11 cellular contexts compared by ENCODE assay signal in the genomic region with DNA sequence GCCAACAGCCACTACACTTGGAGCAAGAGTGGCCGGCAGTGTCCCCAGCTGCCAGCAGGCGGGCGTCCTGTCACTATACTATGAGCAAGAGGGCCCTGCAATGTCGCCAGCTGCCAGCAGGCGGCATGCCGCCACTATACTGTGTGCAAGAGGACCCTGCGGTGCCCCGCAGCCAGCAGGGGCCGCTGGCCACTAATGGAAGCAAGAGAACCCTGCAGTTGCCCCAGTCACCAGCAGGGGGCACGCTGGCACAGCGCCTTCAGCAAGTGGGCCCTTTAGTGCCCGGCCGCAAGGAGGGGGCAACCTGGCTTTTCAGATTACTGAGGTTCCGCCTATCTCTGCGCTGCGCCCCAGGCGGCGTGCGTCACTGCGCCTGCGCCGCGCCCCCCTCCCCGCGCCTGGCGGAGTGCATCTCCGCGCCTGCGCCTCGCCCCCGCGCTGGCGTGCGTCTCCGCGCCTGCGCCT. TPM values are rescaled to one million over a fixed set of nuclear protein-coding genes. Genes with fewer than 3 reads are reported as not detected.
DNase-seq lines count a peak whose midpoint lies in the region; ATAC-seq, FAIRE-seq and TF ChIP-seq lines count a peak whose summit lies in the region.
"Not testable (repeated sequence)": the region's sequence is repeated elsewhere in the genome, so short reads cannot be mapped to it uniquely, and the experiment has no call there.
"Had no signal": no experiment of that assay in that cellular context is flagged by ENCODE, and none has a peak within 500 bp of the region (broad histone marks: within the 10 kb centered on the region; RNA-seq: fewer than 3 reads in every experiment).

No MANE protein-coding gene starts in this region.

- not testable (repeated sequence) for H3K27ac ChIP-seq in WERI-Rb-1; K562 (ENCODE audit: extremely low read depth, low read depth, low read length); gastroesophageal sphincter

- not testable (repeated sequence) for TF ChIP-seq POLR2A in K562 (conservative IDR thresholded peaks at IDR 0.05); gastroesophageal sphincter (IDR thresholded peaks at IDR 0.05)

- H3K27me3 Mint-ChIP-seq in natural killer cell (ENCODE audit: low read depth in 2 of 2); stimulated activated naive B cell treated with anti-CD40 and anti-IgM and Interleukin-4, amounts not matched to agents 10 μg/mL and 1 μg/mL and 100 μg/mL, for 72 hours: not testable (repeated sequence)

- not testable (repeated sequence) for BruUV-seq in K562 (replicated peaks; lab: Mats Ljungman, UMichigan)

- POLR2A ChIA-PET in K562 (lab: Yijun Ruan, JAX): not testable (repeated sequence)

- not testable (repeated sequence) for H3K4me1 ChIP-seq in K562 (replicated peaks in 1 of 2; ENCODE audit: control insufficient read depth in 2 of 2, insufficient read depth in 2 of 2, low read length in 2 of 2); gastroesophageal sphincter

- H3K79me2 ChIP-seq in K562 (ENCODE audit: control insufficient read depth, insufficient read depth, low read length): not testable (repeated sequence)

- not testable (repeated sequence) for H3K36me3 Mint-ChIP-seq in natural killer cell; stimulated activated naive B cell treated with anti-CD40 and anti-IgM and Interleukin-4, amounts not matched to agents 10 μg/mL and 1 μg/mL and 100 μg/mL, for 72 hours

- H3K4me3 ChIP-seq in GM08714 (ENCODE audit: low read length): peak overlapping the region; percentile 11; the same call in 1 of the 2 replicates
- H3K4me3 ChIP-seq in WERI-Rb-1 (ENCODE audit: low read depth, low read length); K562; gastroesophageal sphincter: not testable (repeated sequence)

- H3K9me3 Mint-ChIP-seq in natural killer cell; stimulated activated naive B cell treated with anti-CD40 and anti-IgM and Interleukin-4, amounts not matched to agents 10 μg/mL and 1 μg/mL and 100 μg/mL, for 72 hours: not testable (repeated sequence)

- not testable (repeated sequence) for H3K4me2 ChIP-seq in K562 (ENCODE audit: insufficient read depth, low read length)

- H3K4me3 Mint-ChIP-seq in natural killer cell; stimulated activated naive B cell treated with anti-CD40 and anti-IgM and Interleukin-4, amounts not matched to agents 10 μg/mL and 1 μg/mL and 100 μg/mL, for 72 hours: not testable (repeated sequence)

- TF ChIP-seq EP300 in K562 (IDR thresholded peaks at IDR 0.05; ENCODE audit: low read length); gastroesophageal sphincter (IDR thresholded peaks at IDR 0.05): not testable (repeated sequence)

- FAIRE-seq in K562 (lab: Jason Lieb, UNC): not testable (repeated sequence)

- H2AFZ ChIP-seq in K562 (ENCODE audit: low read depth, low read length): not testable (repeated sequence)

- ATAC-seq in GM21619 (IDR thresholded peaks at IDR 0.05; ENCODE audit: unreplicated experiment) (peak; percentile 50), HG03565 (IDR thresholded peaks at IDR 0.05; ENCODE audit: unreplicated experiment) (peak; percentile 39), gastroesophageal sphincter (peak; percentile 28), natural killer cell (peak in 1 of 3 donors; percentile 60)
- not testable (repeated sequence) for ATAC-seq in K562
- peak in 1 of 2 donors; percentile 7 for ATAC-seq in stimulated activated naive B cell treated with anti-CD40 and anti-IgM and Interleukin-4, amounts not matched to agents 10 μg/mL and 1 μg/mL and 100 μg/mL, for 72 hours (replicated peaks)

- CTCF ChIA-PET in K562 (lab: Yijun Ruan, JAX; ENCODE audit: low intra/inter-chr PET ratio): not testable (repeated sequence)

- not testable (repeated sequence) for H3K4me1 Mint-ChIP-seq in natural killer cell; stimulated activated naive B cell treated with anti-CD40 and anti-IgM and Interleukin-4, amounts not matched to agents 10 μg/mL and 1 μg/mL and 100 μg/mL, for 72 hours

- not testable (repeated sequence) for H3K27ac Mint-ChIP-seq in natural killer cell; stimulated activated naive B cell treated with anti-CD40 and anti-IgM and Interleukin-4, amounts not matched to agents 10 μg/mL and 1 μg/mL and 100 μg/mL, for 72 hours

- peak; percentile 65 for DNase-seq in WERI-Rb-1
- not testable (repeated sequence) for DNase-seq in K562 (ENCODE audit: extremely low read depth in 1 of 4, low spot score in 3 of 4)
- DNase-seq in natural killer cell: peak; percentile 27
- peak; percentile 27 for DNase-seq in stimulated activated naive B cell treated with anti-CD40 and anti-IgM and Interleukin-4, amounts not matched to agents 10 μg/mL and 1 μg/mL and 100 μg/mL, for 72 hours

- not testable (repeated sequence) for H3K9ac ChIP-seq in K562 (ENCODE audit: insufficient read depth in 1 of 2, low read depth in 2 of 2, low read length in 2 of 2)

- not testable (repeated sequence) for H4K20me1 ChIP-seq in K562 (replicated peaks; ENCODE audit: control insufficient read depth, insufficient read depth, low read length)

- intact Hi-C loops in K562 (cut with micrococcal nuclease); natural killer cell (cut with micrococcal nuclease): not testable (repeated sequence)

- WGBS in K562 (ENCODE audit: insufficient coverage, low coverage, missing lambda C conversion rate): 59% methylated on average over 9 of the region's 37 CpGs
- no CpG with 5 or more reads among the region's 37 CpGs for WGBS in gastroesophageal sphincter (ENCODE audit: low coverage in 1 of 2), 2 donors

- H3K9me3 ChIP-seq in WERI-Rb-1 (ENCODE audit: severe bottlenecking); K562 (replicated peaks; ENCODE audit: control insufficient read depth, insufficient read depth, low read depth, low read length); gastroesophageal sphincter: not testable (repeated sequence)

- not testable (repeated sequence) for H3K27me3 ChIP-seq in WERI-Rb-1 (ENCODE audit: insufficient read depth, low read depth, severe bottlenecking); K562 (ENCODE audit: control insufficient read depth in 2 of 2, insufficient read depth in 2 of 2, low read length in 2 of 2); gastroesophageal sphincter

- in situ Hi-C loops in K562 (cut with MboI): not testable (repeated sequence)

- TF ChIP-seq CTCF in WERI-Rb-1 (IDR thresholded peaks at IDR 0.05; ENCODE audit: low read depth, low read length) (peak; percentile 26; the same call in 1 of the 2 replicates), K562 (IDR thresholded peaks at IDR 0.05 in 2 of 3, conservative IDR thresholded peaks at IDR 0.05 in 1 of 3; ENCODE audit: insufficient read depth in 2 of 3, low read depth in 1 of 3, low read length in 3 of 3) (peak in 2 of 3 experiments; percentile 5 to 55; a peak in 2 of 6 replicates), natural killer cell (IDR thresholded peaks at IDR 0.05) (peak; percentile 17)
- TF ChIP-seq CTCF in gastroesophageal sphincter (IDR thresholded peaks at IDR 0.05): not testable (repeated sequence)

- H3K9me1 ChIP-seq in K562 (ENCODE audit: control insufficient read depth, insufficient read depth, low read length): not testable (repeated sequence)

- TF ChIP-seq RAD21 in K562 (CRISPR knock-in tag; conservative IDR thresholded peaks at IDR 0.05 in 1 of 2, IDR thresholded peaks at IDR 0.05 in 1 of 2): not testable (repeated sequence)

- not testable (repeated sequence) for H3K36me3 ChIP-seq in WERI-Rb-1; K562 (ENCODE audit: control insufficient read depth, insufficient read depth, low read length); gastroesophageal sphincter

RNA-seq across cellular contexts. Expression of a gene that starts 53.0 kb away (rescaled TPM):
- not detected in 2 replicates for total RNA-seq in K562 (2011; cell fraction: chromatin; rRNA removed; ENCODE audit: low replicate concordance)
- total RNA-seq in K562 (2011; cell fraction: nucleolus; rRNA removed): not detected in 2 replicates
- total RNA-seq in K562 (2011; cell fraction: nucleoplasm; rRNA removed): not detected in 2 replicates
- total RNA-seq in K562 (2014; rRNA removed) (not detected in 2 replicates), K562 (2014; rRNA removed; fragmentation: Illumina TruSeq; extraction: Trizol) (not detected in 2 replicates), K562 (2015; rRNA removed; fragmentation: Illumina TruSeq; extraction: Trizol) (not detected in 2 replicates), K562 (2021) (not detected in 2 replicates), gastroesophageal sphincter (not detected), natural killer cell (not detected)
- polyA plus RNA-seq in K562 (2011; rRNA removed) (not detected in 2 replicates), K562 (2014; fragmentation: Illumina TruSeq; extraction: Trizol) (not detected in 2 replicates), K562 (2014; fragmentation: Nextera tagmentation; extraction: Ambion mirVana) (not detected), K562 (2014; rRNA removed) (not detected in 2 replicates)
- polyA plus RNA-seq in K562 (2011; cell fraction: cytosol; rRNA removed): not detected in 2 replicates
- polyA plus RNA-seq in K562 (2011; cell fraction: nucleus; rRNA removed): not detected in 2 replicates
- polyA plus RNA-seq in K562 (2012): not detected in 2 replicates
- polyA minus RNA-seq in K562 (2011; rRNA and poly(A)+ RNA removed): not detected in 2 replicates
- not detected in 2 replicates for polyA minus RNA-seq in K562 (2011; cell fraction: cytosol; rRNA and poly(A)+ RNA removed)
- polyA minus RNA-seq in K562 (2011; cell fraction: nucleus; rRNA and poly(A)+ RNA removed): not detected in 2 replicates
- total RNA-seq: adrenal gland, lower leg skin, Peyer's patch had no signal
- polyA plus RNA-seq: adrenal gland had no signal

RNA-seq across cellular contexts. Expression of a gene that starts 56.3 kb away (rescaled TPM):
- total RNA-seq in K562 (2011; cell fraction: chromatin; rRNA removed; ENCODE audit: low replicate concordance): not detected in 2 replicates
- total RNA-seq in K562 (2011; cell fraction: nucleolus; rRNA removed): not detected in 2 replicates
- not detected in 2 replicates for total RNA-seq in K562 (2011; cell fraction: nucleoplasm; rRNA removed)
- total RNA-seq in K562 (2014; rRNA removed): not detected in 2 replicates
- not detected in 2 replicates for total RNA-seq in K562 (2014; rRNA removed; fragmentation: Illumina TruSeq; extraction: Trizol)
- total RNA-seq in K562 (2015; rRNA removed; fragmentation: Illumina TruSeq; extraction: Trizol): not detected in 2 replicates
- total RNA-seq in K562 (2021): not detected in 2 replicates
- not detected in 2 replicates for polyA plus RNA-seq in K562 (2011; rRNA removed)
- polyA plus RNA-seq in K562 (2011; cell fraction: cytosol; rRNA removed): not detected in 2 replicates
- not detected in 2 replicates for polyA plus RNA-seq in K562 (2011; cell fraction: nucleus; rRNA removed)
- not detected in 2 replicates for polyA plus RNA-seq in K562 (2012)
- not detected in 2 replicates for polyA plus RNA-seq in K562 (2014; fragmentation: Illumina TruSeq; extraction: Trizol)
- polyA plus RNA-seq in K562 (2014; fragmentation: Nextera tagmentation; extraction: Ambion mirVana): not detected
- not detected in 2 replicates for polyA plus RNA-seq in K562 (2014; rRNA removed)
- polyA minus RNA-seq in K562 (2011; rRNA and poly(A)+ RNA removed): not detected in 2 replicates
- polyA minus RNA-seq in K562 (2011; cell fraction: cytosol; rRNA and poly(A)+ RNA removed): not detected in 2 replicates
- polyA minus RNA-seq in K562 (2011; cell fraction: nucleus; rRNA and poly(A)+ RNA removed): not detected in 2 replicates
- total RNA-seq in gastroesophageal sphincter: not detected
- total RNA-seq in natural killer cell: not detected
- total RNA-seq: adrenal gland, lower leg skin, Peyer's patch had no signal
- polyA plus RNA-seq: adrenal gland had no signal
